ENCODE assay signal across 17 cellular contexts in genomic region chr19:55668603-55669348, GRCh38. TPM values are rescaled to one million over a fixed set of nuclear protein-coding genes. Genes with fewer than 3 reads are reported as not detected.
DNase-seq lines count a peak whose midpoint lies in the region; ATAC-seq and TF ChIP-seq lines count a peak whose summit lies in the region.
"Had no signal": no experiment of that assay in that cellular context is flagged by ENCODE, and none has a peak within 500 bp of the region (broad histone marks: within the 10 kb centered on the region; RNA-seq: fewer than 3 reads in every experiment).

No MANE protein-coding gene starts in this region.

- H3K36me3 ChIP-seq in Caco-2 (ENCODE audit: control insufficient read depth, insufficient read depth, low read length) (peaks cover 27% of the 10 kb centered on the region), IMR-90 (ENCODE audit: control insufficient read depth, insufficient read depth, low read length) (peaks cover 64% of the 10 kb centered on the region), trophoblast cell (ENCODE audit: control insufficient read depth in 1 of 2, insufficient read depth in 2 of 2, low read length in 2 of 2) (peaks cover 72 to 84% of the 10 kb centered on the region in 2 experiments)

- H3K27ac ChIP-seq in IMR-90 (ENCODE audit: insufficient read depth, low read length): no peak overlapping the region
- H3K27ac ChIP-seq in trophoblast cell (ENCODE audit: low read depth, low read length): no peak overlapping the region
- H3K27ac ChIP-seq: BLaER1, GM23248 had no signal

- H2BK12ac ChIP-seq in trophoblast cell (ENCODE audit: low read length): no peak overlapping the region

- TF ChIP-seq RAD21 in IMR-90 (IDR thresholded peaks at IDR 0.05; ENCODE audit: low read length): no peak

- H3K14ac ChIP-seq in IMR-90 (replicated peaks; ENCODE audit: low read depth, low read length): no peak overlapping the region
- no peak overlapping the region for H3K14ac ChIP-seq in trophoblast cell (ENCODE audit: low read length)

- H3K18ac ChIP-seq in IMR-90 (ENCODE audit: low read depth, low read length) (no peak overlapping the region), trophoblast cell (ENCODE audit: low read length) (no peak overlapping the region)

- BruUV-seq in Caco-2 (replicated peaks; lab: Mats Ljungman, UMichigan) (TSS peak; percentile 4), IMR-90 (replicated peaks; lab: Mats Ljungman, UMichigan) (TSS peak; percentile 13)

- no peak overlapping the region for H3K23ac ChIP-seq in IMR-90 (ENCODE audit: low read depth, low read length)
- no peak overlapping the region for H3K23ac ChIP-seq in trophoblast cell (ENCODE audit: low read length)

- H3K4me1 Mint-ChIP-seq in Caco-2 (ENCODE audit: low read depth, unreplicated experiment): peaks cover 41% of the 10 kb centered on the region
- H3K4me1 Mint-ChIP-seq in chondrocyte (ENCODE audit: low read depth): peaks cover 14% of the 10 kb centered on the region

- H3K27ac Mint-ChIP-seq in Caco-2 (ENCODE audit: unreplicated experiment) (peak overlapping the region; percentile 91), chondrocyte (ENCODE audit: unreplicated experiment) (no peak overlapping the region)
- H3K27ac Mint-ChIP-seq: CD4-positive, CD25-positive, alpha-beta regulatory T cell had no signal

- DNase-seq in Caco-2: no peak
- DNase-seq in IMR-90: no peak
- peak; percentile 81 for DNase-seq in chondrocyte (ENCODE audit: low spot score)
- no peak for DNase-seq in trophoblast cell
- DNase-seq in NCI-H1694 (lab: John Stamatoyannopoulos, UW): no peak
- DNase-seq in head of caudate nucleus: no peak
- no peak for DNase-seq in nucleus accumbens (lab: John Stamatoyannopoulos, UW)
- DNase-seq: CD4-positive, CD25-positive, alpha-beta regulatory T cell; GM23248; H7; KG1; MG63; NCI-H2029 treated with DMSO at 0.1 percent for 48 hours; NCI-H2227 treated with DMSO at 0.1 percent for 48 hours; NCI-H69; SHP77 treated with DMSO at 0.1 percent for 48 hours had no signal

- no peak overlapping the region for H2AK9ac ChIP-seq in IMR-90 (replicated peaks; ENCODE audit: low read depth, low read length, poor library complexity)

- H3K9ac ChIP-seq in IMR-90 (ENCODE audit: low read depth, low read length): no peak overlapping the region
- H3K9ac ChIP-seq in trophoblast cell (ENCODE audit: low read length): no peak overlapping the region
- H3K9ac ChIP-seq: BLaER1, GM23248 had no signal

- no peak overlapping the region for H3K4me2 ChIP-seq in IMR-90 (ENCODE audit: low read depth, low read length)
- H3K4me2 ChIP-seq in trophoblast cell (ENCODE audit: low read length): no peak overlapping the region
- H3K4me2 ChIP-seq: BLaER1 had no signal

- intact Hi-C loops in Caco-2 (cut with micrococcal nuclease; ENCODE audit: unreplicated experiment) (no loop called here), IMR-90 (cut with micrococcal nuclease) (no loop called here), head of caudate nucleus (cut with DNase I) (no loop called here)

- H3K27me3 Mint-ChIP-seq in Caco-2 (ENCODE audit: insufficient read depth, unreplicated experiment) (no peaks in the 10 kb centered on the region), chondrocyte (ENCODE audit: low read depth) (no peaks in the 10 kb centered on the region)
- H3K27me3 Mint-ChIP-seq: CD4-positive, CD25-positive, alpha-beta regulatory T cell had no signal

- dilution Hi-C loops in IMR-90 (cut with HindIII; ENCODE audit: low sequenced_read_pairs, unreplicated experiment): no loop called here

- WGBS in IMR-90 (ENCODE audit: extremely low coverage in 2 of 2, insufficient read length in 1 of 2), 2 experiments: 98% methylated on average over 12 of the region's 30 CpGs; no CpG with 5 or more reads in 1 of the 2 experiments
- no CpG with 5 or more reads among the region's 30 CpGs for WGBS in trophoblast cell (ENCODE audit: extremely low coverage, insufficient coverage, insufficient read length)

- H3K4me3 Mint-ChIP-seq in Caco-2 (ENCODE audit: unreplicated experiment) (no peak overlapping the region), chondrocyte (ENCODE audit: unreplicated experiment) (no peak overlapping the region)

- H2AFZ ChIP-seq in IMR-90 (replicated peaks; ENCODE audit: low read length, poor library complexity): no peak overlapping the region
- no peak overlapping the region for H2AFZ ChIP-seq in trophoblast cell (ENCODE audit: insufficient read depth, low read length, poor library complexity)
- H2AFZ ChIP-seq: GM23248 had no signal

- no peak overlapping the region for H2BK15ac ChIP-seq in IMR-90 (ENCODE audit: low read depth, low read length)

- peaks cover 85% of the 10 kb centered on the region for H4K20me1 ChIP-seq in IMR-90 (ENCODE audit: insufficient read depth, low read length)

- H3K9me3 ChIP-seq in Caco-2: no peaks in the 10 kb centered on the region
- H3K9me3 ChIP-seq in IMR-90 (ENCODE audit: control insufficient read depth, insufficient read depth, low read length): no peaks in the 10 kb centered on the region
- peaks cover 2% of the 10 kb centered on the region for H3K9me3 ChIP-seq in trophoblast cell (ENCODE audit: insufficient read depth, low read depth, low read length)
- H3K9me3 ChIP-seq: BLaER1, MG63 had no signal

- H4K91ac ChIP-seq in IMR-90 (ENCODE audit: insufficient read depth, low read depth, low read length): no peak overlapping the region
- no peak overlapping the region for H4K91ac ChIP-seq in trophoblast cell (ENCODE audit: low read depth, low read length)

- H3K4ac ChIP-seq in IMR-90 (ENCODE audit: low read depth, low read length) (no peak overlapping the region), trophoblast cell (ENCODE audit: low read depth, low read length) (peak overlapping the region; percentile 6)

- no peak for TF ChIP-seq POLR2A in IMR-90 (IDR thresholded peaks at IDR 0.05; ENCODE audit: low read depth, low read length)

- no peak overlapping the region for H2BK20ac ChIP-seq in IMR-90 (ENCODE audit: low read depth, low read length)

- CTCF ChIA-PET in Caco-2 (lab: Charles Lee) (interaction anchor here (1.0 kb wide), 1 partner anchor 14 kb away, joined by 9 read pairs; the partner anchor contains the start of gene U2AF2), IMR-90 (lab: Yijun Ruan, JAX) (no interaction called here)

- in situ Hi-C loops in IMR-90 (cut with MboI; ENCODE audit: low sequenced_read_pairs): loop anchor here (25.0 kb wide), 2 partner anchors 1206 to 1531 kb away; partner anchors contain the start of genes CDC42EP5, CNOT3 and LENG9

- H2BK120ac ChIP-seq in IMR-90 (ENCODE audit: low read depth, low read length) (no peak overlapping the region), trophoblast cell (ENCODE audit: insufficient read depth, low read length, poor library complexity) (no peak overlapping the region)

- H3K9me3 Mint-ChIP-seq in Caco-2 (ENCODE audit: unreplicated experiment): no peaks in the 10 kb centered on the region
- H3K9me3 Mint-ChIP-seq in chondrocyte (ENCODE audit: low read depth): no peaks in the 10 kb centered on the region
- H3K9me3 Mint-ChIP-seq: CD4-positive, CD25-positive, alpha-beta regulatory T cell had no signal

- no peak overlapping the region for H2BK5ac ChIP-seq in IMR-90 (ENCODE audit: low read depth, low read length, poor library complexity, severe bottlenecking)
- no peak overlapping the region for H2BK5ac ChIP-seq in trophoblast cell (ENCODE audit: low read depth, low read length, poor library complexity)

- H3K79me1 ChIP-seq in IMR-90 (ENCODE audit: low read depth in 1 of 2, low read length in 2 of 2): peaks cover 19 to 60% of the 10 kb centered on the region in 2 experiments
- H3K79me1 ChIP-seq in trophoblast cell (ENCODE audit: low read length): no peaks in the 10 kb centered on the region

- H3K36me3 Mint-ChIP-seq in Caco-2 (ENCODE audit: insufficient read depth, unreplicated experiment): peaks cover 99% of the 10 kb centered on the region
- peaks cover 20% of the 10 kb centered on the region for H3K36me3 Mint-ChIP-seq in chondrocyte (ENCODE audit: low read depth)

- no peak overlapping the region for H4K12ac ChIP-seq in trophoblast cell (ENCODE audit: low read depth, low read length)

- H3K79me2 ChIP-seq in trophoblast cell (ENCODE audit: control insufficient read depth, insufficient read depth, low read length, poor library complexity): no peaks in the 10 kb centered on the region

- TF ChIP-seq CTCF in Caco-2 (IDR thresholded peaks at IDR 0.05; ENCODE audit: insufficient read depth in 1 of 2, low read depth in 1 of 2, low read length in 1 of 2, severe bottlenecking in 1 of 2, unreplicated experiment in 1 of 2): no peak
- no peak for TF ChIP-seq CTCF in IMR-90 (conservative IDR thresholded peaks at IDR 0.05; ENCODE audit: low read depth, low read length)
- TF ChIP-seq CTCF in chondrocyte (IDR thresholded peaks at IDR 0.05): no peak

- H3K4me1 ChIP-seq in Caco-2: peaks cover 45% of the 10 kb centered on the region
- no peaks in the 10 kb centered on the region for H3K4me1 ChIP-seq in IMR-90 (ENCODE audit: control insufficient read depth, insufficient read depth, low read length)
- peaks cover 0 to 3% of the 10 kb centered on the region in 2 experiments for H3K4me1 ChIP-seq in trophoblast cell (ENCODE audit: control insufficient read depth in 1 of 2, insufficient read depth in 2 of 2, low read length in 2 of 2)

- POLR2A ChIA-PET in Caco-2 (lab: Charles Lee): interaction anchor here (0.9 to 2.0 kb wide), 2 partner anchors 14 to 21 kb away, joined by 3 to 15 read pairs; partner anchors contain the start of gene U2AF2
- POLR2A ChIA-PET in IMR-90 (lab: Charles Lee; ENCODE audit: unreplicated experiment): no interaction called here

- H2AK5ac ChIP-seq in IMR-90 (ENCODE audit: low read depth, low read length) (no peak overlapping the region), trophoblast cell (ENCODE audit: low read length) (no peak overlapping the region)

- H3K9me1 ChIP-seq in IMR-90 (ENCODE audit: insufficient read depth, low read length): no peaks in the 10 kb centered on the region

- H3K27me3 ChIP-seq in Caco-2 (replicated peaks; ENCODE audit: control insufficient read depth, insufficient read depth, low read length) (no peaks in the 10 kb centered on the region), IMR-90 (ENCODE audit: control insufficient read depth, insufficient read depth, low read length) (no peaks in the 10 kb centered on the region), trophoblast cell (ENCODE audit: insufficient read depth, low read length) (no peaks in the 10 kb centered on the region)
- H3K27me3 ChIP-seq: BLaER1, MG63 had no signal

- ATAC-seq in IMR-90 (ENCODE audit: low read depth): no peak

- H4K8ac ChIP-seq in IMR-90 (ENCODE audit: low read depth in 2 of 2, low read length in 2 of 2): no peak overlapping the region
- no peak overlapping the region for H4K8ac ChIP-seq in trophoblast cell (ENCODE audit: low read depth, low read length)

- no peak overlapping the region for H3K56ac ChIP-seq in IMR-90 (ENCODE audit: extremely low read depth, insufficient read depth, low read length)

- H3K4me3 ChIP-seq in Caco-2 (ENCODE audit: low read depth, low read length): no peak overlapping the region
- H3K4me3 ChIP-seq in IMR-90 (ENCODE audit: insufficient read depth, low read depth, low read length): no peak overlapping the region
- no peak overlapping the region for H3K4me3 ChIP-seq in trophoblast cell (ENCODE audit: low read depth, low read length)
- H3K4me3 ChIP-seq: BLaER1, GM23248, MG63 had no signal

- H4K5ac ChIP-seq in IMR-90 (ENCODE audit: low read depth, low read length): no peak overlapping the region

RNA-seq across cellular contexts. Expression of gene EPN1, which starts 6.2 kb away (rescaled TPM):
- total RNA-seq in Caco-2 (2022): 197 and 201 TPM in 2 replicates
- 19.0 and 21.9 TPM in 2 replicates for total RNA-seq in IMR-90 (2012; rRNA removed)
- polyA plus RNA-seq in IMR-90 (2012; rRNA removed): 122 and 127 TPM in 2 replicates
- polyA plus RNA-seq in IMR-90 (2012; cell fraction: cytosol; rRNA removed): 199 and 238 TPM in 2 replicates
- 71.6 and 158 TPM in 2 replicates for polyA plus RNA-seq in IMR-90 (2012; cell fraction: nucleus; rRNA removed; ENCODE audit: low replicate concordance)
- 105 to 127 TPM (median 124 TPM) in 3 replicates for total RNA-seq in chondrocyte
- polyA plus RNA-seq in trophoblast cell (2013): 99.8 and 104 TPM in 2 replicates

RNA-seq across cellular contexts. Expression of gene U2AF2, which starts 13.9 kb away (rescaled TPM):
- total RNA-seq in Caco-2 (2022): 289 TPM in 2 replicates
- 96.1 and 120 TPM in 2 replicates for total RNA-seq in IMR-90 (2012; rRNA removed)
- 260 and 303 TPM in 2 replicates for polyA plus RNA-seq in IMR-90 (2012; rRNA removed)
- 162 and 288 TPM in 2 replicates for polyA plus RNA-seq in IMR-90 (2012; cell fraction: cytosol; rRNA removed)
- 279 and 320 TPM in 2 replicates for polyA plus RNA-seq in IMR-90 (2012; cell fraction: nucleus; rRNA removed; ENCODE audit: low replicate concordance)
- 119 to 137 TPM (median 129 TPM) in 3 replicates for total RNA-seq in chondrocyte
- polyA plus RNA-seq in trophoblast cell (2013): 128 and 132 TPM in 2 replicates

RNA-seq across cellular contexts. Expression of gene CCDC106, which starts 20.8 kb away (rescaled TPM):
- 17.4 and 17.6 TPM in 2 replicates for total RNA-seq in Caco-2 (2022)
- total RNA-seq in IMR-90 (2012; rRNA removed): 2.2 and 2.3 TPM in 2 replicates
- 13.6 and 15.0 TPM in 2 replicates for polyA plus RNA-seq in IMR-90 (2012; rRNA removed)
- 17.1 and 19.8 TPM in 2 replicates for polyA plus RNA-seq in IMR-90 (2012; cell fraction: cytosol; rRNA removed)
- polyA plus RNA-seq in IMR-90 (2012; cell fraction: nucleus; rRNA removed; ENCODE audit: low replicate concordance): 17.7 and 35.9 TPM in 2 replicates
- total RNA-seq in chondrocyte: 20.9 to 26.5 TPM (median 23.5 TPM) in 3 replicates
- 14.4 and 14.6 TPM in 2 replicates for polyA plus RNA-seq in trophoblast cell (2013)

RNA-seq across cellular contexts. Expression of gene ZNF581, which starts 25.3 kb away (rescaled TPM):
- total RNA-seq in Caco-2 (2022) (46.2 and 47.4 TPM in 2 replicates), IMR-90 (2012; rRNA removed) (9.7 and 10.0 TPM in 2 replicates), chondrocyte (20.8 to 24.7 TPM (median 24.2 TPM) in 3 replicates)
- 21.9 and 24.5 TPM in 2 replicates for polyA plus RNA-seq in IMR-90 (2012; rRNA removed)
- polyA plus RNA-seq in IMR-90 (2012; cell fraction: cytosol; rRNA removed): 17.7 and 25.7 TPM in 2 replicates
- polyA plus RNA-seq in IMR-90 (2012; cell fraction: nucleus; rRNA removed; ENCODE audit: low replicate concordance): 13.3 and 24.2 TPM in 2 replicates
- polyA plus RNA-seq in trophoblast cell (2013): 27.4 and 27.9 TPM in 2 replicates

RNA-seq across cellular contexts. Expression of gene ZNF580, which starts 28.0 kb away (rescaled TPM):
- total RNA-seq in Caco-2 (2022): 38.5 and 41.4 TPM in 2 replicates
- total RNA-seq in IMR-90 (2012; rRNA removed): 1.4 and 1.7 TPM in 2 replicates
- polyA plus RNA-seq in IMR-90 (2012; rRNA removed): 36.9 and 44.4 TPM in 2 replicates
- polyA plus RNA-seq in IMR-90 (2012; cell fraction: cytosol; rRNA removed): 31.7 and 69.6 TPM in 2 replicates
- polyA plus RNA-seq in IMR-90 (2012; cell fraction: nucleus; rRNA removed; ENCODE audit: low replicate concordance): 74.8 and 129 TPM in 2 replicates
- 42.3 to 59.8 TPM (median 45.0 TPM) in 3 replicates for total RNA-seq in chondrocyte
- 24.2 and 24.6 TPM in 2 replicates for polyA plus RNA-seq in trophoblast cell (2013)
